In the genomic region with DNA sequence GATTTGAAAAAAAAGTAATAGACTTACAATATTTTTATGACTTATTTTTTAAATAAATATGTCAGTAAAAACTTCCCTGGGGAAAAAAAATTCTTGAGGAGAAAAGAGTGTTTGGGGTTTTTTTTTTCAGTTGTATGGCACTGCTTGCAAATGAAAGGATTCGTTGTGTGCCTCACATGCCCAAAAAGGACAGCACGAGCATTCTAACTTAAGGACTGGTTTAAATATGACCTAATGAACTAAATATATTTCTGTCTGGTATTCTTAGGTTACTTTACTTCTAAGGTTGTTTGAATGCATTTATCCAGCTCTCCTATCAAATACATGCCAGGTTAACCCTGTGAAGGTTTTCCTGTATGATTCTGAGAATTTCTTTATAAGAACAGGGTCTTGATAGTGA, we compare ENCODE assay signal across 28 cellular contexts. TPM values are rescaled to one million over a fixed set of nuclear protein-coding genes. Genes with fewer than 3 reads are reported as not detected.
A peak's percentile ranks its signal among the peaks of the same experiment; 100 is the strongest.
DNase-seq lines count a peak whose midpoint lies in the region; ATAC-seq and TF ChIP-seq lines count a peak whose summit lies in the region.
"Had no signal": no experiment of that assay in that cellular context is flagged by ENCODE, and none has a peak within 500 bp of the region (broad histone marks: within the 10 kb centered on the region; RNA-seq: fewer than 3 reads in every experiment).

No MANE protein-coding gene starts in this region.

- H3K27ac ChIP-seq in left ventricle myocardium inferior (replicated peaks) (peak overlapping the region; percentile 85), gastrocnemius medialis (peak overlapping the region; percentile 82 to 92 (median 86))
- H3K27ac ChIP-seq: HL-60, pancreas had no signal

- H3K27me3 ChIP-seq in left ventricle myocardium inferior (ENCODE audit: low read depth) (no peaks in the 10 kb centered on the region), gastrocnemius medialis (no peaks in the 10 kb centered on the region)
- H3K27me3 ChIP-seq: BE2C, pancreas, right lobe of liver, transverse colon had no signal

- H3K4me3 ChIP-seq in left ventricle myocardium inferior = peak overlapping the region; percentile 63
- peak overlapping the region; percentile 27 to 48 (median 44) for H3K4me3 ChIP-seq in gastrocnemius medialis
- H3K4me3 ChIP-seq: A549, pancreas, right lobe of liver, transverse colon had no signal

- no peaks in the 10 kb centered on the region for H3K9me3 ChIP-seq in left ventricle myocardium inferior (replicated peaks)
- no peaks in the 10 kb centered on the region for H3K9me3 ChIP-seq in gastrocnemius medialis
- H3K9me3 ChIP-seq: BE2C, Caco-2, pancreas, right lobe of liver, transverse colon had no signal

- no peaks in the 10 kb centered on the region for H3K36me3 ChIP-seq in left ventricle myocardium inferior
- no peaks in the 10 kb centered on the region for H3K36me3 ChIP-seq in gastrocnemius medialis
- H3K36me3 ChIP-seq: BE2C, pancreas, right lobe of liver, transverse colon had no signal

- DNase-seq in COLO829 (ENCODE audit: low spot score) = peak; percentile 52
- DNase-seq in SK-MEL-5 (ENCODE audit: low read depth, low spot score) = peak; percentile 83
- no peak for DNase-seq in left ventricle myocardium inferior
- peak; percentile 31 to 60 for DNase-seq in gastrocnemius medialis
- no peak for DNase-seq in GM13977 (ENCODE audit: low spot score)
- DNase-seq: activated B cell treated with CpG ODN at 0.5 μM for 24 hours; activated CD4-positive, alpha-beta T cell treated with anti-CD3 and anti-CD28 coated beads, Interleukin-2, amount 50 U/mL, for 4 hours; aorta; BE2C; Caco-2; caudate nucleus; DMS79 treated with DMSO at 0.1 percent for 48 hours; head of caudate nucleus; NCI-H1105; NCI-H2029 treated with DMSO at 0.1 percent for 48 hours; NCI-H226; nephron progenitor cell; pancreas; PC-3; right lobe of liver; SHP77; stimulated activated naive CD8-positive, alpha-beta T cell treated with anti-CD3 and anti-CD28 coated beads, Interleukin-15, amount 100 ng/mL, for 72 hours; transverse colon had no signal

- no peak for TF ChIP-seq POLR2A in gastrocnemius medialis (IDR thresholded peaks at IDR 0.05)

- peaks cover 70% of the 10 kb centered on the region for H3K4me1 ChIP-seq in left ventricle myocardium inferior
- peaks cover 41 to 51% of the 10 kb centered on the region in 2 donors for H3K4me1 ChIP-seq in gastrocnemius medialis
- H3K4me1 ChIP-seq: Caco-2 had no signal

- in situ Hi-C loops in SK-MEL-5 (cut with HindIII; ENCODE audit: low pct_unique_long_range_greater_than_20kb, low sequenced_read_pairs) (no loop called here), gastrocnemius medialis (cut with MboI; ENCODE audit: low sequenced_read_pairs in 4 of 4) (loop anchor here in 1 of 4 donors (25.0 kb wide), 1 partner anchor 1775 kb away; no protein-coding TSS in a partner anchor), GM13977 (cut with MboI; ENCODE audit: low pct_unique_long_range_greater_than_20kb, low sequenced_read_pairs, unreplicated experiment) (no loop called here)

- ATAC-seq in gastrocnemius medialis (peak; percentile 79 to 85), GM21717 (IDR thresholded peaks at IDR 0.05; ENCODE audit: unreplicated experiment) (no peak), HG03159 (IDR thresholded peaks at IDR 0.05; ENCODE audit: unreplicated experiment) (no peak), esophagus mucosa (no peak)
- ATAC-seq: A549; PC-3; stimulated activated naive CD8-positive, alpha-beta T cell treated with anti-CD3 and anti-CD28 coated beads, Interleukin-15, amount 100 ng/mL, for 72 hours had no signal

- TF ChIP-seq CTCF in left ventricle myocardium inferior (IDR thresholded peaks at IDR 0.05; ENCODE audit: borderline replicate concordance) = no peak
- TF ChIP-seq CTCF in gastrocnemius medialis (IDR thresholded peaks at IDR 0.05 in 4 of 5, conservative IDR thresholded peaks at IDR 0.05 in 1 of 5) = no peak
- TF ChIP-seq CTCF in GM13977 (IDR thresholded peaks at IDR 0.05; ENCODE audit: extremely low read depth, insufficient read depth, missing control alignments) = no peak

- intact Hi-C loops in left ventricle myocardium inferior (cut with micrococcal nuclease) (no loop called here), gastrocnemius medialis (cut with DNase I; ENCODE audit: low total_unique reads) (loop anchor here (5.0 kb wide), 1 partner anchor 35 kb away; no protein-coding TSS in a partner anchor)

RNA-seq across cellular contexts. Expression of gene CD36, which starts 1.0 kb away (rescaled TPM):
- total RNA-seq in SK-MEL-5 (2014; rRNA removed; shearing (Covaris generic)) = 35.2 and 45.5 TPM in 2 replicates
- polyA plus RNA-seq in SK-MEL-5 (2015; cell fraction: cytosol; rRNA removed) = 24.0 and 27.4 TPM in 2 replicates
- 12.7 and 19.4 TPM in 2 replicates for polyA plus RNA-seq in SK-MEL-5 (2015; cell fraction: nucleus; rRNA removed)
- total RNA-seq in left ventricle myocardium inferior (1,018 TPM), gastrocnemius medialis (100 to 1,000 TPM; 210 to 375 (median 311) TPM), esophagus mucosa (4.2 TPM)
- total RNA-seq: Caco-2, PC-3 had no signal

Comparison
In these comparisons a context has a peak if more than half of its experiments do, and no peak if none do; other contexts are left out.
1. DNase-seq: peak in COLO829 (single experiment), SK-MEL-5 (single experiment) and gastrocnemius medialis (2 of 2); none in left ventricle myocardium inferior (single experiment) and GM13977 (single experiment).
2. ATAC-seq: peak in gastrocnemius medialis (2 of 2); none in GM21717 (single experiment), HG03159 (single experiment) and esophagus mucosa (single experiment).